Comparison of ENCODE assay signal across 8 cellular contexts in genomic region chr3:97719156-97719821, GRCh38. TPM values are rescaled to one million over a fixed set of nuclear protein-coding genes. Genes with fewer than 3 reads are reported as not detected.
A peak's percentile ranks its signal among the peaks of the same experiment; 100 is the strongest.
DNase-seq lines count a peak whose midpoint lies in the region; ATAC-seq and TF ChIP-seq lines count a peak whose summit lies in the region.

No MANE protein-coding gene starts in this region.

- no peak for TF ChIP-seq POLR2A in esophagus squamous epithelium (IDR thresholded peaks at IDR 0.05)

- WGBS in esophagus squamous epithelium, 2 donors: 3% methylated on average over 7 of the region's 7 CpGs

- H3K36me3 ChIP-seq in esophagus squamous epithelium: no peaks in the 10 kb centered on the region

- TF ChIP-seq CTCF in esophagus squamous epithelium (IDR thresholded peaks at IDR 0.05) (peak; percentile 48 to 84 (median 72)), neural crest cell (conservative IDR thresholded peaks at IDR 0.05) (peak; percentile 95)

- intact Hi-C loops in esophagus squamous epithelium (cut with DNase I): no loop called here

- no peaks in the 10 kb centered on the region for H3K27me3 ChIP-seq in esophagus squamous epithelium

- H3K9me3 ChIP-seq in esophagus squamous epithelium: no peaks in the 10 kb centered on the region

- H3K4me3 ChIP-seq in Jurkat, Clone E6-1 (ENCODE audit: low read length): no peak overlapping the region
- peak overlapping the region in 1 of 4 donors; percentile 47 for H3K4me3 ChIP-seq in esophagus squamous epithelium

- ATAC-seq in GM21619 (IDR thresholded peaks at IDR 0.05; ENCODE audit: unreplicated experiment): peak; percentile 96
- peak; percentile 82 for ATAC-seq in stimulated activated naive CD8-positive, alpha-beta T cell treated with anti-CD3 and anti-CD28 coated beads, Interleukin-15, amount 100 ng/mL, for 72 hours

- H3K4me1 Mint-ChIP-seq in neural crest cell: no peaks in the 10 kb centered on the region
- H3K4me1 Mint-ChIP-seq in stimulated activated naive CD8-positive, alpha-beta T cell treated with anti-CD3 and anti-CD28 coated beads, Interleukin-15, amount 100 ng/mL, for 72 hours: no peaks in the 10 kb centered on the region

- DNase-seq in DMS79 treated with DMSO at 0.1 percent for 48 hours (lab: John Stamatoyannopoulos, UW) (peak; percentile 79), OCI-M1 (lab: John Stamatoyannopoulos, UW) (peak; percentile 89), activated T-cell treated with anti-CD3 and anti-CD28 coated beads for 4 hours (peak; percentile 44), esophagus squamous epithelium (lab: John Stamatoyannopoulos, UW) (no peak), neural crest cell (ENCODE audit: low read depth, low spot score) (peak; percentile 72)
- DNase-seq in Jurkat, Clone E6-1 (ENCODE audit: low read depth, low spot score): peak; percentile 46
- peak; percentile 49 to 55 for DNase-seq in stimulated activated naive CD8-positive, alpha-beta T cell treated with anti-CD3 and anti-CD28 coated beads, Interleukin-15, amount 100 ng/mL, for 72 hours

- no peak overlapping the region for H3K4me3 Mint-ChIP-seq in neural crest cell
- no peak overlapping the region for H3K4me3 Mint-ChIP-seq in stimulated activated naive CD8-positive, alpha-beta T cell treated with anti-CD3 and anti-CD28 coated beads, Interleukin-15, amount 100 ng/mL, for 72 hours

- H3K27ac Mint-ChIP-seq in neural crest cell (ENCODE audit: unreplicated experiment): no peak overlapping the region
- H3K27ac Mint-ChIP-seq in stimulated activated naive CD8-positive, alpha-beta T cell treated with anti-CD3 and anti-CD28 coated beads, Interleukin-15, amount 100 ng/mL, for 72 hours: no peak overlapping the region

- no peak overlapping the region for H3K27ac ChIP-seq in esophagus squamous epithelium

- H3K4me1 ChIP-seq in esophagus squamous epithelium: no peaks in the 10 kb centered on the region

- no peaks in the 10 kb centered on the region for H3K27me3 Mint-ChIP-seq in neural crest cell (ENCODE audit: low read depth)
- no peaks in the 10 kb centered on the region for H3K27me3 Mint-ChIP-seq in stimulated activated naive CD8-positive, alpha-beta T cell treated with anti-CD3 and anti-CD28 coated beads, Interleukin-15, amount 100 ng/mL, for 72 hours

- no peaks in the 10 kb centered on the region for H3K9me3 Mint-ChIP-seq in neural crest cell
- H3K9me3 Mint-ChIP-seq in stimulated activated naive CD8-positive, alpha-beta T cell treated with anti-CD3 and anti-CD28 coated beads, Interleukin-15, amount 100 ng/mL, for 72 hours: no peaks in the 10 kb centered on the region

- no peaks in the 10 kb centered on the region for H3K36me3 Mint-ChIP-seq in neural crest cell (ENCODE audit: low read depth)

RNA-seq across cellular contexts. Expression of gene ARL6, which starts 45.3 kb away (rescaled TPM):
- 10.4 TPM for polyA plus RNA-seq in Jurkat, Clone E6-1 (2012; ENCODE audit: insufficient read depth, insufficient read length)
- total RNA-seq in esophagus squamous epithelium: 1 to 10 TPM; 3.6 to 5.9 (median 4.1) TPM
- total RNA-seq in neural crest cell: 6.8 and 8.3 TPM in 2 replicates
